ENCODE assay signal across 7 cellular contexts in genomic region chrX:41543668-41544067, GRCh38.
"Had no signal": no experiment of that assay in that cellular context is flagged by ENCODE, and none has a peak within 500 bp of the region (broad histone marks: within the 10 kb centered on the region; RNA-seq: fewer than 3 reads in every experiment).

No MANE protein-coding gene starts in this region.

- H3K4me3 ChIP-seq: GM23248 had no signal

- H3K9ac ChIP-seq: GM23248 had no signal

- FAIRE-seq: H54, HTR-8/SVneo had no signal

- H3K27ac ChIP-seq: GM23248 had no signal

- DNase-seq: GM23248, GOT3, H9, HCEC 1CT, KG1 had no signal

- H2AFZ ChIP-seq: GM23248 had no signal
